23 cellular contexts compared by ENCODE assay signal in genomic region chr15:58235961-58236360, GRCh38.
"Had no signal": no experiment of that assay in that cellular context is flagged by ENCODE, and none has a peak within 500 bp of the region (broad histone marks: within the 10 kb centered on the region; RNA-seq: fewer than 3 reads in every experiment).

No MANE protein-coding gene starts in this region.

- H3K9me3 Mint-ChIP-seq: naive thymus-derived CD8-positive, alpha-beta T cell; stimulated activated memory B cell treated with anti-CD40 and anti-IgM and Interleukin-4, amounts not matched to agents 10 μg/mL and 1 μg/mL and 100 μg/mL, for 72 hours had no signal

- H3K27me3 ChIP-seq: dorsolateral prefrontal cortex, esophagus muscularis mucosa, right atrium auricular region, sigmoid colon, testis, tibial artery had no signal

- ATAC-seq: left ventricle myocardium superior; lower lobe of right lung; naive thymus-derived CD8-positive, alpha-beta T cell; stimulated activated memory B cell treated with anti-CD40 and anti-IgM and Interleukin-4, amounts not matched to agents 10 μg/mL and 1 μg/mL and 100 μg/mL, for 72 hours; stimulated activated naive CD8-positive, alpha-beta T cell treated with anti-CD3 and anti-CD28 coated beads, Interleukin-15, Interleukin-2, amounts not matched to agents 100 U/mL and 50 U/mL, for 24 hours had no signal

- H3K4me3 Mint-ChIP-seq: nephron progenitor cell; stimulated activated memory B cell treated with anti-CD40 and anti-IgM and Interleukin-4, amounts not matched to agents 10 μg/mL and 1 μg/mL and 100 μg/mL, for 72 hours; type B pancreatic cell had no signal

- FAIRE-seq: colon, frontal cortex had no signal

- H3K4me1 Mint-ChIP-seq: stimulated activated memory B cell treated with anti-CD40 and anti-IgM and Interleukin-4, amounts not matched to agents 10 μg/mL and 1 μg/mL and 100 μg/mL, for 72 hours had no signal

- H3K36me3 ChIP-seq: esophagus muscularis mucosa, lower lobe of right lung, prostate gland, right atrium auricular region, sigmoid colon, spleen, tibial artery had no signal

- H3K27me3 Mint-ChIP-seq: type B pancreatic cell had no signal

- H3K27ac ChIP-seq: dorsolateral prefrontal cortex, esophagus muscularis mucosa, lower lobe of right lung, prostate gland, right atrium auricular region, sigmoid colon, skin epidermis, spleen, testis, tibial artery had no signal

- H3K36me3 Mint-ChIP-seq: naive thymus-derived CD8-positive, alpha-beta T cell; stimulated activated memory B cell treated with anti-CD40 and anti-IgM and Interleukin-4, amounts not matched to agents 10 μg/mL and 1 μg/mL and 100 μg/mL, for 72 hours; type B pancreatic cell had no signal

- DNase-seq: dorsolateral prefrontal cortex; effector CD4-positive, alpha-beta T cell; kidney glomerular epithelial cell; left ventricle myocardium superior; lower lobe of right lung; naive thymus-derived CD8-positive, alpha-beta T cell; nephron progenitor cell; nucleus accumbens; sigmoid colon; spleen; stimulated activated CD4-positive, alpha-beta T cell treated with anti-CD3 and anti-CD28 coated beads, Interleukin-4, amount 100 ng/mL, for 4 hours; stimulated activated naive CD8-positive, alpha-beta T cell treated with anti-CD3 and anti-CD28 coated beads, Interleukin-15, Interleukin-2, amounts not matched to agents 100 U/mL and 50 U/mL, for 24 hours; substantia nigra; testis; tibial artery had no signal

- H3K9me3 ChIP-seq: esophagus muscularis mucosa, lower lobe of right lung, prostate gland, right atrium auricular region, sigmoid colon, spleen, testis, tibial artery had no signal

- H3K27ac Mint-ChIP-seq: nephron progenitor cell; stimulated activated memory B cell treated with anti-CD40 and anti-IgM and Interleukin-4, amounts not matched to agents 10 μg/mL and 1 μg/mL and 100 μg/mL, for 72 hours; type B pancreatic cell had no signal

- H3K4me1 ChIP-seq: esophagus muscularis mucosa, lower lobe of right lung, prostate gland, sigmoid colon, spleen, testis, tibial artery had no signal

- H3K4me3 ChIP-seq: dorsolateral prefrontal cortex, esophagus muscularis mucosa, lower lobe of right lung, prostate gland, right atrium auricular region, sigmoid colon, skin epidermis, spleen, testis, tibial artery had no signal
